In the genomic region with DNA sequence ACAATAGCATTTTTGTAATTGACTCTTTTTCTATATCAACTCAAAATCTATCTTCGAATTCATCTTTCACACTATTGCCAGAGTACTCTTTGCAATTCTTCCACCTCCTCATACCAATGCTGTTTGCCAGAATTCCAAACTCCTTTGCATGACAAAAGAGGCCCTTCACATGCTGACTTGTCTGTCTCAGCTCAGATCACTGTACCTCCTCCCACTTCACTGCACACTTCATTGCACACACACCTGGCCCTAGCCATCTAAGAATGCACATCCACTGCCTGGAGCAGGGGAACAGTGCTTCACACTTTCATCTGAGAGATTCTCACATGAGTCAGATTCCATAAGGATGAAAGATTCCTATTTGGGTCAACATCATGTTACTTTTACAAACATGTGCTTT, we compare ENCODE assay signal across 15 cellular contexts. TPM values are rescaled to one million over a fixed set of nuclear protein-coding genes. Genes with fewer than 3 reads are reported as not detected.
DNase-seq lines count a peak whose midpoint lies in the region; ATAC-seq and TF ChIP-seq lines count a peak whose summit lies in the region.
"Had no signal": no experiment of that assay in that cellular context is flagged by ENCODE, and none has a peak within 500 bp of the region (broad histone marks: within the 10 kb centered on the region; RNA-seq: fewer than 3 reads in every experiment).

No MANE protein-coding gene starts in this region.

- peaks cover 5% of the 10 kb centered on the region for H3K4me1 Mint-ChIP-seq in endodermal cell

- H3K36me3 ChIP-seq in endodermal cell (ENCODE audit: control insufficient read depth, insufficient read depth, low read length) = no peaks in the 10 kb centered on the region

- no peaks in the 10 kb centered on the region for H3K27me3 ChIP-seq in endodermal cell (ENCODE audit: control insufficient read depth, insufficient read depth, low read length, poor library complexity, severe bottlenecking)

- DNase-seq in NCI-H2171 (lab: John Stamatoyannopoulos, UW) (peak; percentile 10), kidney glomerular epithelial cell (lab: John Stamatoyannopoulos, UW) (peak; percentile 72), NCI-H1436 treated with DMSO at 0.1 percent for 48 hours (lab: John Stamatoyannopoulos, UW) (no peak), germinal center (ENCODE audit: low spot score) (no peak), endodermal cell (no peak)
- DNase-seq in stimulated activated CD4-positive, alpha-beta T cell treated with anti-CD3 and anti-CD28 coated beads, Interleukin-2, amount 100 ng/mL, for 24 hours = no peak
- DNase-seq: activated T-cell treated with anti-CD3 and anti-CD28 coated beads, Interleukin-2, amount 50 U/mL, for 4 hours; caudate nucleus; glutamatergic neuron; NCI-H2227 treated with DMSO at 0.1 percent for 48 hours; stimulated activated naive CD8-positive, alpha-beta T cell treated with anti-CD3 and anti-CD28 coated beads, Interleukin-15, Interleukin-2, amounts not matched to agents 100 U/mL and 50 U/mL, for 24 hours had no signal

- H3K9ac ChIP-seq in endodermal cell (ENCODE audit: extremely low read depth, low read length, poor library complexity, severe bottlenecking) = no peak overlapping the region

- no peak overlapping the region for H3K4me3 Mint-ChIP-seq in endodermal cell
- H3K4me3 Mint-ChIP-seq: activated T-cell treated with anti-CD3 and anti-CD28 coated beads, Interleukin-2, amount 50 U/mL, for 4 hours had no signal

- H3K27ac Mint-ChIP-seq in endodermal cell = no peak overlapping the region

- H3K4me3 ChIP-seq in endodermal cell (ENCODE audit: low read length) = no peak overlapping the region
- H3K4me3 ChIP-seq: skin epidermis had no signal

- no peaks in the 10 kb centered on the region for H3K4me1 ChIP-seq in endodermal cell (ENCODE audit: control insufficient read depth, insufficient read depth, low read length)

- no peak overlapping the region for H3K27ac ChIP-seq in endodermal cell (ENCODE audit: low read depth, low read length)
- H3K27ac ChIP-seq: skin epidermis had no signal

- 90 to 100% methylated on average over 1 of the region's 1 CpG for WGBS in endodermal cell (ENCODE audit: insufficient coverage in 1 of 2, insufficient read length in 1 of 2), 2 experiments

- H3K27me3 Mint-ChIP-seq in endodermal cell (ENCODE audit: insufficient read depth) = no peaks in the 10 kb centered on the region

- H3K9me3 Mint-ChIP-seq in endodermal cell = no peaks in the 10 kb centered on the region
- H3K9me3 Mint-ChIP-seq: activated T-cell treated with anti-CD3 and anti-CD28 coated beads, Interleukin-2, amount 50 U/mL, for 4 hours had no signal

- TF ChIP-seq CTCF in endodermal cell (conservative IDR thresholded peaks at IDR 0.05) = no peak

- no peaks in the 10 kb centered on the region for H3K9me3 ChIP-seq in endodermal cell (ENCODE audit: control insufficient read depth, low read length)

- no peaks in the 10 kb centered on the region for H3K36me3 Mint-ChIP-seq in endodermal cell (ENCODE audit: low read depth)

- ATAC-seq in GM18907 (IDR thresholded peaks at IDR 0.05; ENCODE audit: unreplicated experiment) = peak; percentile 64
- ATAC-seq in HG02763 (IDR thresholded peaks at IDR 0.05; ENCODE audit: unreplicated experiment) = peak; percentile 77
- ATAC-seq: activated T-cell treated with anti-CD3 and anti-CD28 coated beads, Interleukin-2, amount 50 U/mL, for 4 hours; stimulated activated naive CD8-positive, alpha-beta T cell treated with anti-CD3 and anti-CD28 coated beads, Interleukin-15, Interleukin-2, amounts not matched to agents 100 U/mL and 50 U/mL, for 24 hours had no signal

RNA-seq across cellular contexts. Expression of gene PRDM5, which starts 56.5 kb away (rescaled TPM):
- total RNA-seq in endodermal cell = 10 to 100 TPM; 18.3 to 19.1 TPM
- polyA plus RNA-seq in endodermal cell (2013, experiment 1 of 2) = 12.0 TPM
- polyA plus RNA-seq in endodermal cell (2013, experiment 2 of 2) = 9.1 TPM
- total RNA-seq: T-helper 2 cell treated with Interferon-gamma antibody and Interleukin-4, amounts not matched to agents 100 ng/mL and 5 ng/mL, for 36 hours had no signal

Comparison
In these comparisons a context has a peak if more than half of its experiments do, and no peak if none do; other contexts are left out.
1. DNase-seq: peak in NCI-H2171 (single experiment) and kidney glomerular epithelial cell (single experiment); none in NCI-H1436 treated with DMSO at 0.1 percent for 48 hours (single experiment), germinal center (single experiment), endodermal cell (single experiment) and stimulated activated CD4-positive, alpha-beta T cell treated with anti-CD3 and anti-CD28 coated beads, Interleukin-2, amount 100 ng/mL, for 24 hours (0 of 2).